ENCODE assay signal across 24 cellular contexts in the genomic region with DNA sequence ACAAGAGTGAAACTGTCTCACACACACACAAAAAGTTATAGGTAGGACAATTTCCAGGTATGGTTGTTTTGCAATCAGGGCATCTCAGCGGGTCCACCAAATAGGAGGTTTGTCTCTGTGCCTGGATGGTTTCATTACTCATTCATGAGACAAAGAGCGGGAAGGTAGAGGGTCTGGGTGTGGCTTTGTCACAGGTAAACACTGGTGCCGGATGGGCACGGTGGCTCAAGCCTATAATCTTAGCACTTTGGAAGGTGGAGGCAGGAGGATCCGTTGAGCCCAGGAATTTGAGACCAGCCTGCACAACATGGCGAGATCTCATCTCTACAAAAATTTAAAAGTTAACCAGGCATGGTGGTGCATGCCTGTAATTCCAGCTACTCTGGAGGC. TPM values are rescaled to one million over a fixed set of nuclear protein-coding genes. Genes with fewer than 3 reads are reported as not detected.
DNase-seq lines count a peak whose midpoint lies in the region; ATAC-seq and TF ChIP-seq lines count a peak whose summit lies in the region.
"Had no signal": no experiment of that assay in that cellular context is flagged by ENCODE, and none has a peak within 500 bp of the region (broad histone marks: within the 10 kb centered on the region; RNA-seq: fewer than 3 reads in every experiment).

No MANE protein-coding gene starts in this region.

- H3K27me3 ChIP-seq in upper lobe of right lung: no peaks in the 10 kb centered on the region
- H3K27me3 ChIP-seq: BE2C had no signal

- H3K9me3 Mint-ChIP-seq in WTC11: peaks cover 6% of the 10 kb centered on the region; the same call in 1 of the 2 replicates
- H3K9me3 Mint-ChIP-seq in activated naive CD4-positive, alpha-beta T cell treated with anti-CD3 and anti-CD28 coated beads, Interleukin-2, amount 50 U/mL, for 72 hours: no peaks in the 10 kb centered on the region
- H3K9me3 Mint-ChIP-seq: CD4-positive, alpha-beta memory T cell; HFFc6 had no signal

- H3K27me3 Mint-ChIP-seq in WTC11 (ENCODE audit: low read depth): no peaks in the 10 kb centered on the region
- H3K27me3 Mint-ChIP-seq: CD4-positive, alpha-beta memory T cell had no signal

- intact Hi-C loops in upper lobe of right lung (cut with DNase I): no loop called here

- no peaks in the 10 kb centered on the region for H3K36me3 ChIP-seq in upper lobe of right lung
- H3K36me3 ChIP-seq: BE2C had no signal

- DNase-seq in DMS53 (lab: John Stamatoyannopoulos, UW) (peak; percentile 10), DMS53 treated with DMSO at 0.1 percent for 48 hours (lab: John Stamatoyannopoulos, UW; ENCODE audit: unreplicated experiment) (no peak), WTC11 (ENCODE audit: low spot score) (peak; percentile 4), kidney tubule cell (ENCODE audit: low spot score) (peak; percentile 37), upper lobe of right lung (peak; percentile 6), NCI-H2029 (lab: John Stamatoyannopoulos, UW) (no peak), DMS114 treated with DMSO at 0.1 percent for 48 hours (lab: John Stamatoyannopoulos, UW; ENCODE audit: unreplicated experiment) (no peak)
- no peak for DNase-seq in activated naive CD4-positive, alpha-beta T cell treated with anti-CD3 and anti-CD28 coated beads, Interleukin-2, amount 50 U/mL, for 72 hours (ENCODE audit: low spot score in 2 of 2)
- DNase-seq: BE2C; CD4-positive, alpha-beta memory T cell; GDM1; GOT3; HFFc6; IMR-90; Kasumi-1; NCI-H1417; NCI-H2029 treated with DMSO at 0.1 percent for 48 hours; SHP77 had no signal

- ATAC-seq in WTC11 (no peak), upper lobe of right lung (no peak)
- no peak for ATAC-seq in activated naive CD4-positive, alpha-beta T cell treated with anti-CD3 and anti-CD28 coated beads, Interleukin-2, amount 50 U/mL, for 72 hours
- ATAC-seq: GM12878, Panc1, SK-N-SH treated with all-trans-retinoic acid at 6 μM for 48 hours had no signal

- H3K9me3 ChIP-seq in upper lobe of right lung: no peaks in the 10 kb centered on the region
- H3K9me3 ChIP-seq: BE2C had no signal

- POLR2A ChIA-PET in WTC11 (lab: Charles Lee): no interaction called here

- peaks cover 16% of the 10 kb centered on the region for H3K36me3 Mint-ChIP-seq in WTC11
- no peaks in the 10 kb centered on the region for H3K36me3 Mint-ChIP-seq in activated naive CD4-positive, alpha-beta T cell treated with anti-CD3 and anti-CD28 coated beads, Interleukin-2, amount 50 U/mL, for 72 hours
- H3K36me3 Mint-ChIP-seq: CD4-positive, alpha-beta memory T cell had no signal

- CTCF ChIA-PET in WTC11 (lab: Charles Lee): no interaction called here

- no peaks in the 10 kb centered on the region for H3K4me1 ChIP-seq in upper lobe of right lung
- H3K4me1 ChIP-seq: BE2C had no signal

- no peak overlapping the region for H3K27ac ChIP-seq in upper lobe of right lung
- H3K27ac ChIP-seq: 22Rv1 had no signal

- peaks cover 36% of the 10 kb centered on the region for H3K4me1 Mint-ChIP-seq in WTC11
- H3K4me1 Mint-ChIP-seq: CD4-positive, alpha-beta memory T cell had no signal

- H3K4me3 ChIP-seq in upper lobe of right lung: no peak overlapping the region
- H3K4me3 ChIP-seq: GM12878 had no signal

- no peak overlapping the region for H3K4me3 Mint-ChIP-seq in WTC11
- H3K4me3 Mint-ChIP-seq: CD4-positive, alpha-beta memory T cell; HFFc6 had no signal

- TF ChIP-seq CTCF in WTC11 (IDR thresholded peaks at IDR 0.05) (no peak), upper lobe of right lung (IDR thresholded peaks at IDR 0.05) (no peak)

- H3K27ac Mint-ChIP-seq in WTC11: no peak overlapping the region
- no peak overlapping the region for H3K27ac Mint-ChIP-seq in activated naive CD4-positive, alpha-beta T cell treated with anti-CD3 and anti-CD28 coated beads, Interleukin-2, amount 50 U/mL, for 72 hours
- H3K27ac Mint-ChIP-seq: HFFc6 had no signal

TF ChIP-seq in WTC11, 78 proteins besides CTCF, POLR2A, EP300 and RAD21 (continues in another document):
- TF ChIP-seq TCF7 (CRISPR knock-in tag; IDR thresholded peaks at IDR 0.05; ENCODE audit: low read depth): no peak
- no peak for TF ChIP-seq ZNF121 (CRISPR knock-in tag; IDR thresholded peaks at IDR 0.05)
- TF ChIP-seq, protein P1, sequence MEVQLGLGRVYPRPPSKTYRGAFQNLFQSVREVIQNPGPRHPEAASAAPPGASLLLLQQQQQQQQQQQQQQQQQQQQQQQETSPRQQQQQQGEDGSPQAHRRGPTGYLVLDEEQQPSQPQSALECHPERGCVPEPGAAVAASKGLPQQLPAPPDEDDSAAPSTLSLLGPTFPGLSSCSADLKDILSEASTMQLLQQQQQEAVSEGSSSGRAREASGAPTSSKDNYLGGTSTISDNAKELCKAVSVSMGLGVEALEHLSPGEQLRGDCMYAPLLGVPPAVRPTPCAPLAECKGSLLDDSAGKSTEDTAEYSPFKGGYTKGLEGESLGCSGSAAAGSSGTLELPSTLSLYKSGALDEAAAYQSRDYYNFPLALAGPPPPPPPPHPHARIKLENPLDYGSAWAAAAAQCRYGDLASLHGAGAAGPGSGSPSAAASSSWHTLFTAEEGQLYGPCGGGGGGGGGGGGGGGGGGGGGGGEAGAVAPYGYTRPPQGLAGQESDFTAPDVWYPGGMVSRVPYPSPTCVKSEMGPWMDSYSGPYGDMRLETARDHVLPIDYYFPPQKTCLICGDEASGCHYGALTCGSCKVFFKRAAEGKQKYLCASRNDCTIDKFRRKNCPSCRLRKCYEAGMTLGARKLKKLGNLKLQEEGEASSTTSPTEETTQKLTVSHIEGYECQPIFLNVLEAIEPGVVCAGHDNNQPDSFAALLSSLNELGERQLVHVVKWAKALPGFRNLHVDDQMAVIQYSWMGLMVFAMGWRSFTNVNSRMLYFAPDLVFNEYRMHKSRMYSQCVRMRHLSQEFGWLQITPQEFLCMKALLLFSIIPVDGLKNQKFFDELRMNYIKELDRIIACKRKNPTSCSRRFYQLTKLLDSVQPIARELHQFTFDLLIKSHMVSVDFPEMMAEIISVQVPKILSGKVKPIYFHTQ (CRISPR knock-in tag; IDR thresholded peaks at IDR 0.05): no peak
- no peak for TF ChIP-seq HMGA2 (CRISPR knock-in tag; IDR thresholded peaks at IDR 0.05)
- no peak for TF ChIP-seq NFE2L1 (CRISPR knock-in tag; IDR thresholded peaks at IDR 0.05)
- no peak for TF ChIP-seq TEAD1 (CRISPR knock-in tag; IDR thresholded peaks at IDR 0.05)
- TF ChIP-seq, protein P2, sequence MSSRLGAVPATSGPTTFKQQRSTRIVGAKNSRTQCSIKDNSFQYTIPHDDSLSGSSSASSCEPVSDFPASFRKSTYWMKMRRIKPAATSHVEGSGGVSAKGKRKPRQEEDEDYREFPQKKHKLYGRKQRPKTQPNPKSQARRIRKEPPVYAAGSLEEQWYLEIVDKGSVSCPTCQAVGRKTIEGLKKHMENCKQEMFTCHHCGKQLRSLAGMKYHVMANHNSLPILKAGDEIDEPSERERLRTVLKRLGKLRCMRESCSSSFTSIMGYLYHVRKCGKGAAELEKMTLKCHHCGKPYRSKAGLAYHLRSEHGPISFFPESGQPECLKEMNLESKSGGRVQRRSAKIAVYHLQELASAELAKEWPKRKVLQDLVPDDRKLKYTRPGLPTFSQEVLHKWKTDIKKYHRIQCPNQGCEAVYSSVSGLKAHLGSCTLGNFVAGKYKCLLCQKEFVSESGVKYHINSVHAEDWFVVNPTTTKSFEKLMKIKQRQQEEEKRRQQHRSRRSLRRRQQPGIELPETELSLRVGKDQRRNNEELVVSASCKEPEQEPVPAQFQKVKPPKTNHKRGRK (CRISPR knock-in tag; IDR thresholded peaks at IDR 0.05; ENCODE audit: borderline replicate concordance): no peak
- TF ChIP-seq SMAD3 (CRISPR knock-in tag; IDR thresholded peaks at IDR 0.05; ENCODE audit: borderline replicate concordance): no peak
- no peak for TF ChIP-seq TP53 (CRISPR knock-in tag; IDR thresholded peaks at IDR 0.05)
- TF ChIP-seq, protein P3, sequence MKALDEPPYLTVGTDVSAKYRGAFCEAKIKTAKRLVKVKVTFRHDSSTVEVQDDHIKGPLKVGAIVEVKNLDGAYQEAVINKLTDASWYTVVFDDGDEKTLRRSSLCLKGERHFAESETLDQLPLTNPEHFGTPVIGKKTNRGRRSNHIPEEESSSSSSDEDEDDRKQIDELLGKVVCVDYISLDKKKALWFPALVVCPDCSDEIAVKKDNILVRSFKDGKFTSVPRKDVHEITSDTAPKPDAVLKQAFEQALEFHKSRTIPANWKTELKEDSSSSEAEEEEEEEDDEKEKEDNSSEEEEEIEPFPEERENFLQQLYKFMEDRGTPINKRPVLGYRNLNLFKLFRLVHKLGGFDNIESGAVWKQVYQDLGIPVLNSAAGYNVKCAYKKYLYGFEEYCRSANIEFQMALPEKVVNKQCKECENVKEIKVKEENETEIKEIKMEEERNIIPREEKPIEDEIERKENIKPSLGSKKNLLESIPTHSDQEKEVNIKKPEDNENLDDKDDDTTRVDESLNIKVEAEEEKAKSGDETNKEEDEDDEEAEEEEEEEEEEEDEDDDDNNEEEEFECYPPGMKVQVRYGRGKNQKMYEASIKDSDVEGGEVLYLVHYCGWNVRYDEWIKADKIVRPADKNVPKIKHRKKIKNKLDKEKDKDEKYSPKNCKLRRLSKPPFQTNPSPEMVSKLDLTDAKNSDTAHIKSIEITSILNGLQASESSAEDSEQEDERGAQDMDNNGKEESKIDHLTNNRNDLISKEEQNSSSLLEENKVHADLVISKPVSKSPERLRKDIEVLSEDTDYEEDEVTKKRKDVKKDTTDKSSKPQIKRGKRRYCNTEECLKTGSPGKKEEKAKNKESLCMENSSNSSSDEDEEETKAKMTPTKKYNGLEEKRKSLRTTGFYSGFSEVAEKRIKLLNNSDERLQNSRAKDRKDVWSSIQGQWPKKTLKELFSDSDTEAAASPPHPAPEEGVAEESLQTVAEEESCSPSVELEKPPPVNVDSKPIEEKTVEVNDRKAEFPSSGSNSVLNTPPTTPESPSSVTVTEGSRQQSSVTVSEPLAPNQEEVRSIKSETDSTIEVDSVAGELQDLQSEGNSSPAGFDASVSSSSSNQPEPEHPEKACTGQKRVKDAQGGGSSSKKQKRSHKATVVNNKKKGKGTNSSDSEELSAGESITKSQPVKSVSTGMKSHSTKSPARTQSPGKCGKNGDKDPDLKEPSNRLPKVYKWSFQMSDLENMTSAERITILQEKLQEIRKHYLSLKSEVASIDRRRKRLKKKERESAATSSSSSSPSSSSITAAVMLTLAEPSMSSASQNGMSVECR (CRISPR knock-in tag; IDR thresholded peaks at IDR 0.05; ENCODE audit: borderline replicate concordance): no peak
- TF ChIP-seq KAT7 (CRISPR knock-in tag; IDR thresholded peaks at IDR 0.05; ENCODE audit: borderline replicate concordance): no peak

RNA-seq across cellular contexts. Expression of a gene that starts 16.3 kb away (rescaled TPM):
- 14.7 to 26.6 TPM (median 26.1 TPM) in 3 replicates for total RNA-seq in WTC11 (2021)
- total RNA-seq in upper lobe of right lung: not detected
- 1 to 10 TPM in 1 of 2 donors, under 1 TPM in 1; 0.18 to 2.7 TPM for total RNA-seq in activated naive CD4-positive, alpha-beta T cell treated with anti-CD3 and anti-CD28 coated beads, Interleukin-2, amount 50 U/mL, for 72 hours
- total RNA-seq: CD4-positive, alpha-beta memory T cell; GM12878; HFFc6; HT-29; NCI-H460 had no signal

RNA-seq across cellular contexts. Expression of a gene that starts 32.7 kb away (rescaled TPM):
- total RNA-seq in WTC11 (2021) (21.2 to 25.2 TPM (median 23.0 TPM) in 3 replicates), upper lobe of right lung (14.9 TPM)
- 10 to 100 TPM; 16.0 to 20.2 TPM for total RNA-seq in activated naive CD4-positive, alpha-beta T cell treated with anti-CD3 and anti-CD28 coated beads, Interleukin-2, amount 50 U/mL, for 72 hours

RNA-seq across cellular contexts. Expression of a gene that starts 48.6 kb away (rescaled TPM):
- total RNA-seq in WTC11 (2021) (28.5 to 32.6 TPM (median 30.9 TPM) in 3 replicates), upper lobe of right lung (38.5 TPM)
- total RNA-seq in activated naive CD4-positive, alpha-beta T cell treated with anti-CD3 and anti-CD28 coated beads, Interleukin-2, amount 50 U/mL, for 72 hours: 10 to 100 TPM; 25.3 to 25.7 TPM

Comparison
In these comparisons a context has a peak if more than half of its experiments do, and no peak if none do; other contexts are left out.
1. DNase-seq: peak in DMS53 (single experiment), WTC11 (single experiment), kidney tubule cell (single experiment) and upper lobe of right lung (single experiment); none in DMS53 treated with DMSO at 0.1 percent for 48 hours (single experiment), NCI-H2029 (single experiment), activated naive CD4-positive, alpha-beta T cell treated with anti-CD3 and anti-CD28 coated beads, Interleukin-2, amount 50 U/mL, for 72 hours (0 of 2) and DMS114 treated with DMSO at 0.1 percent for 48 hours (single experiment).